ENCODE assay signal across 1 cellular context in genomic region chr19:49127674-49128544, GRCh38.
TF ChIP-seq lines count a peak whose summit lies in the region.

No MANE protein-coding gene starts in this region.

TF ChIP-seq in K562, 482 proteins besides CTCF, POLR2A, EP300 and RAD21 (continued from another document and continues in another):
- 0 out of 2 replicates have a peak, but pooled peaks have one; percentile 15 for TF ChIP-seq GTF2F1 (IDR thresholded peaks at IDR 0.05; ENCODE audit: low read depth, low read length)
- TF ChIP-seq ZNF280A (IDR thresholded peaks at IDR 0.05; ENCODE audit: low read depth, partially characterized antibody) = no peak
- TF ChIP-seq MTF1 (CRISPR knock-in tag; IDR thresholded peaks at IDR 0.05; ENCODE audit: borderline replicate concordance) = no peak
- 0 out of 2 replicates have a peak, but pooled peaks have one; percentile 40 for TF ChIP-seq ZNF165 (CRISPR knock-in tag; IDR thresholded peaks at IDR 0.05; ENCODE audit: borderline replicate concordance)
- TF ChIP-seq ZBTB9 (CRISPR knock-in tag; IDR thresholded peaks at IDR 0.05) = peak; percentile 61
- TF ChIP-seq, protein P1, sequence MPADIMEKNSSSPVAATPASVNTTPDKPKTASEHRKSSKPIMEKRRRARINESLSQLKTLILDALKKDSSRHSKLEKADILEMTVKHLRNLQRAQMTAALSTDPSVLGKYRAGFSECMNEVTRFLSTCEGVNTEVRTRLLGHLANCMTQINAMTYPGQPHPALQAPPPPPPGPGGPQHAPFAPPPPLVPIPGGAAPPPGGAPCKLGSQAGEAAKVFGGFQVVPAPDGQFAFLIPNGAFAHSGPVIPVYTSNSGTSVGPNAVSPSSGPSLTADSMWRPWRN (IDR thresholded peaks at IDR 0.05; ENCODE audit: low read depth) = no peak
- TF ChIP-seq, protein P2, sequence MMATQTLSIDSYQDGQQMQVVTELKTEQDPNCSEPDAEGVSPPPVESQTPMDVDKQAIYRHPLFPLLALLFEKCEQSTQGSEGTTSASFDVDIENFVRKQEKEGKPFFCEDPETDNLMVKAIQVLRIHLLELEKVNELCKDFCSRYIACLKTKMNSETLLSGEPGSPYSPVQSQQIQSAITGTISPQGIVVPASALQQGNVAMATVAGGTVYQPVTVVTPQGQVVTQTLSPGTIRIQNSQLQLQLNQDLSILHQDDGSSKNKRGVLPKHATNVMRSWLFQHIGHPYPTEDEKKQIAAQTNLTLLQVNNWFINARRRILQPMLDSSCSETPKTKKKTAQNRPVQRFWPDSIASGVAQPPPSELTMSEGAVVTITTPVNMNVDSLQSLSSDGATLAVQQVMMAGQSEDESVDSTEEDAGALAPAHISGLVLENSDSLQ (IDR thresholded peaks at IDR 0.05) = peak; percentile 90
- TF ChIP-seq ZNF778 (CRISPR knock-in tag; IDR thresholded peaks at IDR 0.05) = no peak
- TF ChIP-seq ZNF146 (CRISPR knock-in tag; IDR thresholded peaks at IDR 0.05; ENCODE audit: unreplicated experiment) = peak; percentile 6
- TF ChIP-seq U2AF2 (optimal IDR thresholded peaks at IDR 0.05; ENCODE audit: low read depth, low read length) = no peak
- TF ChIP-seq PURB (CRISPR knock-in tag; IDR thresholded peaks at IDR 0.05; ENCODE audit: low read depth) = no peak
- TF ChIP-seq ZBED1 (IDR thresholded peaks at IDR 0.05) = 0 out of 2 replicates have a peak, but pooled peaks have one; percentile 75
- TF ChIP-seq ZNF263 (CRISPR knock-in tag; IDR thresholded peaks at IDR 0.05; ENCODE audit: borderline replicate concordance) = peak; percentile 57; the same call in 1 of the 2 replicates
- TF ChIP-seq ELF1 (tag; IDR thresholded peaks at IDR 0.05) = peak; percentile 24; the same call in 1 of the 2 replicates
- no peak for TF ChIP-seq FOXJ2 (tag; IDR thresholded peaks at IDR 0.05)
- no peak for TF ChIP-seq KAT8 (IDR thresholded peaks at IDR 0.05; ENCODE audit: low read depth)
- TF ChIP-seq, protein P3, sequence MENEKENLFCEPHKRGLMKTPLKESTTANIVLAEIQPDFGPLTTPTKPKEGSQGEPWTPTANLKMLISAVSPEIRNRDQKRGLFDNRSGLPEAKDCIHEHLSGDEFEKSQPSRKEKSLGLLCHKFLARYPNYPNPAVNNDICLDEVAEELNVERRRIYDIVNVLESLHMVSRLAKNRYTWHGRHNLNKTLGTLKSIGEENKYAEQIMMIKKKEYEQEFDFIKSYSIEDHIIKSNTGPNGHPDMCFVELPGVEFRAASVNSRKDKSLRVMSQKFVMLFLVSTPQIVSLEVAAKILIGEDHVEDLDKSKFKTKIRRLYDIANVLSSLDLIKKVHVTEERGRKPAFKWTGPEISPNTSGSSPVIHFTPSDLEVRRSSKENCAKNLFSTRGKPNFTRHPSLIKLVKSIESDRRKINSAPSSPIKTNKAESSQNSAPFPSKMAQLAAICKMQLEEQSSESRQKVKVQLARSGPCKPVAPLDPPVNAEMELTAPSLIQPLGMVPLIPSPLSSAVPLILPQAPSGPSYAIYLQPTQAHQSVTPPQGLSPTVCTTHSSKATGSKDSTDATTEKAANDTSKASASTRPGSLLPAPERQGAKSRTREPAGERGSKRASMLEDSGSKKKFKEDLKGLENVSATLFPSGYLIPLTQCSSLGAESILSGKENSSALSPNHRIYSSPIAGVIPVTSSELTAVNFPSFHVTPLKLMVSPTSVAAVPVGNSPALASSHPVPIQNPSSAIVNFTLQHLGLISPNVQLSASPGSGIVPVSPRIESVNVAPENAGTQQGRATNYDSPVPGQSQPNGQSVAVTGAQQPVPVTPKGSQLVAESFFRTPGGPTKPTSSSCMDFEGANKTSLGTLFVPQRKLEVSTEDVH (IDR thresholded peaks at IDR 0.05; ENCODE audit: low read depth, partially characterized antibody) = no peak
- peak; percentile 93 for TF ChIP-seq CXXC5 (CRISPR knock-in tag; IDR thresholded peaks at IDR 0.05)
- peak; percentile 4; the same call in 1 of the 2 replicates for TF ChIP-seq CBX5 (IDR thresholded peaks at IDR 0.05; ENCODE audit: borderline replicate concordance, low read depth)
- peak; percentile 81 for TF ChIP-seq CTCFL (IDR thresholded peaks at IDR 0.05; ENCODE audit: borderline replicate concordance, insufficient read depth, low read depth, low read length, poor library complexity, severe bottlenecking)
- peak in 1 of 2 experiments; percentile 96; a peak in 1 of 3 replicates for TF ChIP-seq CBX3 (IDR thresholded peaks at IDR 0.05; ENCODE audit: borderline replicate concordance in 1 of 2, low read length in 2 of 2)
- no peak for TF ChIP-seq ZNF707 (CRISPR knock-in tag; conservative IDR thresholded peaks at IDR 0.05)
- TF ChIP-seq GMEB1 (CRISPR knock-in tag; IDR thresholded peaks at IDR 0.05) = peak; percentile 75
- TF ChIP-seq FOXJ3 (CRISPR knock-in tag; IDR thresholded peaks at IDR 0.05) = no peak; the same call in 1 of the 2 replicates
- no peak for TF ChIP-seq POU5F1 (IDR thresholded peaks at IDR 0.05; ENCODE audit: borderline replicate concordance, low read depth, low read length, partially characterized antibody)
- TF ChIP-seq RBM34 (IDR thresholded peaks at IDR 0.05; ENCODE audit: borderline replicate concordance, insufficient read depth, low read length) = no peak
- TF ChIP-seq, protein P4, sequence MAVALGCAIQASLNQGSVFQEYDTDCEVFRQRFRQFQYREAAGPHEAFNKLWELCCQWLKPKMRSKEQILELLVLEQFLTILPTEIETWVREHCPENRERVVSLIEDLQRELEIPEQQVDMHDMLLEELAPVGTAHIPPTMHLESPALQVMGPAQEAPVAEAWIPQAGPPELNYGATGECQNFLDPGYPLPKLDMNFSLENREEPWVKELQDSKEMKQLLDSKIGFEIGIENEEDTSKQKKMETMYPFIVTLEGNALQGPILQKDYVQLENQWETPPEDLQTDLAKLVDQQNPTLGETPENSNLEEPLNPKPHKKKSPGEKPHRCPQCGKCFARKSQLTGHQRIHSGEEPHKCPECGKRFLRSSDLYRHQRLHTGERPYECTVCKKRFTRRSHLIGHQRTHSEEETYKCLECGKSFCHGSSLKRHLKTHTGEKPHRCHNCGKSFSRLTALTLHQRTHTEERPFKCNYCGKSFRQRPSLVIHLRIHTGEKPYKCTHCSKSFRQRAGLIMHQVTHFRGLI (CRISPR knock-in tag; IDR thresholded peaks at IDR 0.05) = no peak
- TF ChIP-seq SP1 (CRISPR knock-in tag; IDR thresholded peaks at IDR 0.05) = peak; percentile 74
- TF ChIP-seq, protein P5, sequence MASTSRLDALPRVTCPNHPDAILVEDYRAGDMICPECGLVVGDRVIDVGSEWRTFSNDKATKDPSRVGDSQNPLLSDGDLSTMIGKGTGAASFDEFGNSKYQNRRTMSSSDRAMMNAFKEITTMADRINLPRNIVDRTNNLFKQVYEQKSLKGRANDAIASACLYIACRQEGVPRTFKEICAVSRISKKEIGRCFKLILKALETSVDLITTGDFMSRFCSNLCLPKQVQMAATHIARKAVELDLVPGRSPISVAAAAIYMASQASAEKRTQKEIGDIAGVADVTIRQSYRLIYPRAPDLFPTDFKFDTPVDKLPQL (IDR thresholded peaks at IDR 0.05; ENCODE audit: extremely low read depth, insufficient read length) = no peak
- no peak for TF ChIP-seq ZNF121 (CRISPR knock-in tag; conservative IDR thresholded peaks at IDR 0.05)
- TF ChIP-seq NRF1 (conservative IDR thresholded peaks at IDR 0.05 in 1 of 2, IDR thresholded peaks at IDR 0.05 in 1 of 2) = peak; percentile 95 to 96
- peak; percentile 46 to 80; a peak in 2 of 4 replicates for TF ChIP-seq SIN3A (IDR thresholded peaks at IDR 0.05; ENCODE audit: borderline replicate concordance in 2 of 2, control insufficient read depth in 1 of 2, low read depth in 2 of 2, low read length in 2 of 2)
- TF ChIP-seq PREB (CRISPR knock-in tag; IDR thresholded peaks at IDR 0.05) = no peak
- peak in 1 of 2 experiments; percentile 89; a peak in 1 of 4 replicates for TF ChIP-seq MLX (CRISPR knock-in tag; conservative IDR thresholded peaks at IDR 0.05)
- peak; percentile 96 for TF ChIP-seq MYC (IDR thresholded peaks at IDR 0.05; ENCODE audit: low read depth, low read length)
- 0 out of 2 replicates have a peak, but pooled peaks have one; percentile 38 for TF ChIP-seq MYC (CRISPR knock-in tag; IDR thresholded peaks at IDR 0.05; ENCODE audit: borderline replicate concordance, low read depth)
- peak; percentile 89 for TF ChIP-seq ZFX (CRISPR knock-in tag; IDR thresholded peaks at IDR 0.05)
- peak; percentile 71; the same call in 1 of the 2 replicates for TF ChIP-seq EP400 (IDR thresholded peaks at IDR 0.05)
- TF ChIP-seq NBN (IDR thresholded peaks at IDR 0.05; ENCODE audit: low read depth) = no peak
- no peak for TF ChIP-seq DACH1 (IDR thresholded peaks at IDR 0.05; ENCODE audit: partially characterized antibody)
- TF ChIP-seq, protein P6, sequence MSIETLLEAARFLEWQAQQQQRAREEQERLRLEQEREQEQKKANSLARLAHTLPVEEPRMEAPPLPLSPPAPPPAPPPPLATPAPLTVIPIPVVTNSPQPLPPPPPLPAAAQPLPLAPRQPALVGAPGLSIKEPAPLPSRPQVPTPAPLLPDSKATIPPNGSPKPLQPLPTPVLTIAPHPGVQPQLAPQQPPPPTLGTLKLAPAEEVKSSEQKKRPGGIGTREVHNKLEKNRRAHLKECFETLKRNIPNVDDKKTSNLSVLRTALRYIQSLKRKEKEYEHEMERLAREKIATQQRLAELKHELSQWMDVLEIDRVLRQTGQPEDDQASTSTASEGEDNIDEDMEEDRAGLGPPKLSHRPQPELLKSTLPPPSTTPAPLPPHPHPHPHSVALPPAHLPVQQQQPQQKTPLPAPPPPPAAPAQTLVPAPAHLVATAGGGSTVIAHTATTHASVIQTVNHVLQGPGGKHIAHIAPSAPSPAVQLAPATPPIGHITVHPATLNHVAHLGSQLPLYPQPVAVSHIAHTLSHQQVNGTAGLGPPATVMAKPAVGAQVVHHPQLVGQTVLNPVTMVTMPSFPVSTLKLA (conservative IDR thresholded peaks at IDR 0.05) = peak; percentile 66 to 91; a peak in 3 of 4 replicates
- peak; percentile 63 for TF ChIP-seq GABPA (tag; conservative IDR thresholded peaks at IDR 0.05; ENCODE audit: low read depth)
- TF ChIP-seq KLF13 (tag; IDR thresholded peaks at IDR 0.05; ENCODE audit: borderline replicate concordance, low read depth) = 0 out of 2 replicates have a peak, but pooled peaks have one; percentile 27
- TF ChIP-seq NFIC (IDR thresholded peaks at IDR 0.05) = 0 out of 2 replicates have a peak, but pooled peaks have one; percentile 10
- TF ChIP-seq GABPB1 (CRISPR knock-in tag; IDR thresholded peaks at IDR 0.05) = peak; percentile 77
- TF ChIP-seq MXI1 (IDR thresholded peaks at IDR 0.05; ENCODE audit: low read depth, low read length) = peak; percentile 10; the same call in 1 of the 2 replicates
- peak; percentile 91 for TF ChIP-seq BCOR (IDR thresholded peaks at IDR 0.05)
